ENCODE assay signal across 8 cellular contexts in genomic region chr3:191328963-191329653, GRCh38. TPM values are rescaled to one million over a fixed set of nuclear protein-coding genes. Genes with fewer than 3 reads are reported as not detected.
DNase-seq lines count a peak whose midpoint lies in the region; ATAC-seq and TF ChIP-seq lines count a peak whose summit lies in the region.

Gene CCDC50 (plus strand): TSS chr3:191329394. CDS start chr3:191329675, 281 bp downstream.

- H3K27me3 Mint-ChIP-seq in endothelial cell (ENCODE audit: unreplicated experiment), result peaks cover 23% of the 10 kb centered on the region
- no peaks in the 10 kb centered on the region for H3K27me3 Mint-ChIP-seq in memory B cell
- H3K27me3 Mint-ChIP-seq in stimulated activated naive B cell treated with anti-CD40 and anti-IgM and Interleukin-4, amounts not matched to agents 10 μg/mL and 1 μg/mL and 100 μg/mL, for 72 hours, result no peaks in the 10 kb centered on the region

- H3K27ac Mint-ChIP-seq in endothelial cell (ENCODE audit: unreplicated experiment) (peak within 1 kb of the TSS; percentile 98), memory B cell (peak within 1 kb of the TSS; percentile 94)
- H3K27ac Mint-ChIP-seq in stimulated activated naive B cell treated with anti-CD40 and anti-IgM and Interleukin-4, amounts not matched to agents 10 μg/mL and 1 μg/mL and 100 μg/mL, for 72 hours, result peak within 1 kb of the TSS; percentile 95

- H3K36me3 Mint-ChIP-seq in endothelial cell (ENCODE audit: low read depth, unreplicated experiment) (peaks cover 5% of the 10 kb centered on the region), memory B cell (peaks cover 10% of the 10 kb centered on the region)
- peaks cover 4 to 6% of the 10 kb centered on the region in 2 donors for H3K36me3 Mint-ChIP-seq in stimulated activated naive B cell treated with anti-CD40 and anti-IgM and Interleukin-4, amounts not matched to agents 10 μg/mL and 1 μg/mL and 100 μg/mL, for 72 hours

- H3K4me1 Mint-ChIP-seq in endothelial cell (ENCODE audit: unreplicated experiment) (peaks cover 42% of the 10 kb centered on the region), memory B cell (peaks cover 28% of the 10 kb centered on the region)
- H3K4me1 Mint-ChIP-seq in stimulated activated naive B cell treated with anti-CD40 and anti-IgM and Interleukin-4, amounts not matched to agents 10 μg/mL and 1 μg/mL and 100 μg/mL, for 72 hours, result peaks cover 21 to 42% of the 10 kb centered on the region in 2 donors

- no peaks in the 10 kb centered on the region for H3K9me3 Mint-ChIP-seq in endothelial cell (ENCODE audit: unreplicated experiment)
- no peaks in the 10 kb centered on the region for H3K9me3 Mint-ChIP-seq in memory B cell
- no peaks in the 10 kb centered on the region for H3K9me3 Mint-ChIP-seq in stimulated activated naive B cell treated with anti-CD40 and anti-IgM and Interleukin-4, amounts not matched to agents 10 μg/mL and 1 μg/mL and 100 μg/mL, for 72 hours

- ATAC-seq in GM19452 (IDR thresholded peaks at IDR 0.05; ENCODE audit: unreplicated experiment), result peak; percentile 78
- peak; percentile 56 for ATAC-seq in HG03469 (IDR thresholded peaks at IDR 0.05; ENCODE audit: unreplicated experiment)
- ATAC-seq in memory B cell (ENCODE audit: low read depth), result peak; percentile 84
- peak; percentile 83 to 88 for ATAC-seq in stimulated activated naive B cell treated with anti-CD40 and anti-IgM and Interleukin-4, amounts not matched to agents 10 μg/mL and 1 μg/mL and 100 μg/mL, for 72 hours (replicated peaks)

- DNase-seq in COLO829 (ENCODE audit: low spot score) (peak; percentile 54), NCI-H69 (lab: John Stamatoyannopoulos, UW) (peak; percentile 89), endothelial cell (ENCODE audit: low spot score) (peak; percentile 79), memory B cell (ENCODE audit: low spot score in 2 of 2) (peak; percentile 65 to 69)
- peak; percentile 64 for DNase-seq in activated CD8-positive, alpha-beta memory T cell treated with anti-CD3 and anti-CD28 coated beads for 24 hours
- DNase-seq in stimulated activated naive B cell treated with anti-CD40 and anti-IgM and Interleukin-4, amounts not matched to agents 10 μg/mL and 1 μg/mL and 100 μg/mL, for 72 hours, result peak; percentile 68

- H3K4me3 Mint-ChIP-seq in endothelial cell (ENCODE audit: unreplicated experiment), result peak within 1 kb of the TSS; percentile 98
- H3K4me3 Mint-ChIP-seq in memory B cell, result peak within 1 kb of the TSS; percentile 90
- H3K4me3 Mint-ChIP-seq in stimulated activated naive B cell treated with anti-CD40 and anti-IgM and Interleukin-4, amounts not matched to agents 10 μg/mL and 1 μg/mL and 100 μg/mL, for 72 hours, result peak within 1 kb of the TSS; percentile 89 to 90

- no peak for TF ChIP-seq CTCF in endothelial cell (IDR thresholded peaks at IDR 0.05; ENCODE audit: unreplicated experiment)

RNA-seq across cellular contexts. Expression of gene CCDC50, which starts in this region (rescaled TPM):
- 63.5 TPM for total RNA-seq in endothelial cell (ENCODE audit: unreplicated experiment)

Comparison
In these comparisons a context has a peak if more than half of its experiments do, and no peak if none do; other contexts are left out.
1. Peak in every context shown above with its lines: DNase-seq and ATAC-seq.